ENCODE assay signal across 1 cellular context in the genomic region with DNA sequence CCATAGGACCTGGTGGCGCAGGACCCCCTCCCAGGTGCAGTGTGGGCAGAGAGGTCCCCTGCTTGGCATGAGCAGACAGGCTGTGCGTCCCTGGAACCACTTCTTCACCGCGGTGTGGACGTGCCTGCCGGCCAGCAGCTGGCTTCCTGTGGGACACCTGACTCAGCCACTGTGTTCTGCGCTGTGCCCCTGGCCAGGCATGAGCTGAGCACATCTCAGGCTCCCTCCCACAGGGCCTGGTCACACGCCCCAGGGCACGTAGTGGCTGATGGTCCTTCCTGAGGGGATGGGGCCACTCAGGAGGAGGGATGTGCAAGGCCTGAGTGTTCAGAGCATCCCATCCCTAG.
TF ChIP-seq lines count a peak whose summit lies in the region.

No MANE protein-coding gene starts in this region.

TF ChIP-seq in HepG2, 621 proteins besides CTCF, POLR2A, EP300 and RAD21 (continues in another document):
- TF ChIP-seq KDM5B (CRISPR knock-in tag; IDR thresholded peaks at IDR 0.05; ENCODE audit: borderline replicate concordance), result peak; percentile 36; the same call in 1 of the 2 replicates
- TF ChIP-seq, protein P1, sequence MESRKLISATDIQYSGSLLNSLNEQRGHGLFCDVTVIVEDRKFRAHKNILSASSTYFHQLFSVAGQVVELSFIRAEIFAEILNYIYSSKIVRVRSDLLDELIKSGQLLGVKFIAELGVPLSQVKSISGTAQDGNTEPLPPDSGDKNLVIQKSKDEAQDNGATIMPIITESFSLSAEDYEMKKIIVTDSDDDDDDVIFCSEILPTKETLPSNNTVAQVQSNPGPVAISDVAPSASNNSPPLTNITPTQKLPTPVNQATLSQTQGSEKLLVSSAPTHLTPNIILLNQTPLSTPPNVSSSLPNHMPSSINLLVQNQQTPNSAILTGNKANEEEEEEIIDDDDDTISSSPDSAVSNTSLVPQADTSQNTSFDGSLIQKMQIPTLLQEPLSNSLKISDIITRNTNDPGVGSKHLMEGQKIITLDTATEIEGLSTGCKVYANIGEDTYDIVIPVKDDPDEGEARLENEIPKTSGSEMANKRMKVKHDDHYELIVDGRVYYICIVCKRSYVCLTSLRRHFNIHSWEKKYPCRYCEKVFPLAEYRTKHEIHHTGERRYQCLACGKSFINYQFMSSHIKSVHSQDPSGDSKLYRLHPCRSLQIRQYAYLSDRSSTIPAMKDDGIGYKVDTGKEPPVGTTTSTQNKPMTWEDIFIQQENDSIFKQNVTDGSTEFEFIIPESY (CRISPR knock-in tag; IDR thresholded peaks at IDR 0.05), result 0 out of 2 replicates have a peak, but pooled peaks have one; percentile 9
- no peak for TF ChIP-seq ZNF768 (CRISPR knock-in tag; IDR thresholded peaks at IDR 0.05)
- TF ChIP-seq MAZ (IDR thresholded peaks at IDR 0.05; ENCODE audit: borderline replicate concordance, low read depth, low read length), result no peak
- no peak for TF ChIP-seq MAZ (CRISPR knock-in tag; IDR thresholded peaks at IDR 0.05; ENCODE audit: low read depth)
- TF ChIP-seq RFX3 (CRISPR knock-in tag; IDR thresholded peaks at IDR 0.05), result no peak
- no peak for TF ChIP-seq MED13 (CRISPR knock-in tag; IDR thresholded peaks at IDR 0.05)
- no peak for TF ChIP-seq ZFY (CRISPR knock-in tag; IDR thresholded peaks at IDR 0.05)
- 0 out of 2 replicates have a peak, but pooled peaks have one; percentile 27 for TF ChIP-seq NFKB2 (CRISPR knock-in tag; IDR thresholded peaks at IDR 0.05; ENCODE audit: borderline replicate concordance)
- 0 out of 2 replicates have a peak, but pooled peaks have one; percentile 68 for TF ChIP-seq ZNF776 (CRISPR knock-in tag; IDR thresholded peaks at IDR 0.05)
- no peak for TF ChIP-seq ZNF121 (CRISPR knock-in tag; IDR thresholded peaks at IDR 0.05)
- no peak for TF ChIP-seq HOXA7 (CRISPR knock-in tag; IDR thresholded peaks at IDR 0.05)
- TF ChIP-seq, protein P2, sequence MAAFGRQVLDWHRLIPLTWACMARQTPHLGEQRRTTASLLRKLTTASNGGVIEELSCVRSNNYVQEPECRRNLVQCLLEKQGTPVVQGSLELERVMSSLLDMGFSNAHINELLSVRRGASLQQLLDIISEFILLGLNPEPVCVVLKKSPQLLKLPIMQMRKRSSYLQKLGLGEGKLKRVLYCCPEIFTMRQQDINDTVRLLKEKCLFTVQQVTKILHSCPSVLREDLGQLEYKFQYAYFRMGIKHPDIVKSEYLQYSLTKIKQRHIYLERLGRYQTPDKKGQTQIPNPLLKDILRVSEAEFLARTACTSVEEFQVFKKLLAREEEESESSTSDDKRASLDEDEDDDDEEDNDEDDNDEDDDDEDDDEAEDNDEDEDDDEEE (CRISPR knock-in tag; IDR thresholded peaks at IDR 0.05), result no peak
- 0 out of 2 replicates have a peak, but pooled peaks have one; percentile 28 for TF ChIP-seq KDM2A (CRISPR knock-in tag; IDR thresholded peaks at IDR 0.05; ENCODE audit: borderline replicate concordance, low read depth)
- TF ChIP-seq ATM (IDR thresholded peaks at IDR 0.05; ENCODE audit: borderline replicate concordance), result no peak
- no peak for TF ChIP-seq KMT2A (CRISPR knock-in tag; IDR thresholded peaks at IDR 0.05)
- no peak for TF ChIP-seq ZSCAN20 (CRISPR knock-in tag; IDR thresholded peaks at IDR 0.05; ENCODE audit: borderline replicate concordance)
- TF ChIP-seq ZNF713 (CRISPR knock-in tag; IDR thresholded peaks at IDR 0.05), result no peak
- TF ChIP-seq, protein P3, sequence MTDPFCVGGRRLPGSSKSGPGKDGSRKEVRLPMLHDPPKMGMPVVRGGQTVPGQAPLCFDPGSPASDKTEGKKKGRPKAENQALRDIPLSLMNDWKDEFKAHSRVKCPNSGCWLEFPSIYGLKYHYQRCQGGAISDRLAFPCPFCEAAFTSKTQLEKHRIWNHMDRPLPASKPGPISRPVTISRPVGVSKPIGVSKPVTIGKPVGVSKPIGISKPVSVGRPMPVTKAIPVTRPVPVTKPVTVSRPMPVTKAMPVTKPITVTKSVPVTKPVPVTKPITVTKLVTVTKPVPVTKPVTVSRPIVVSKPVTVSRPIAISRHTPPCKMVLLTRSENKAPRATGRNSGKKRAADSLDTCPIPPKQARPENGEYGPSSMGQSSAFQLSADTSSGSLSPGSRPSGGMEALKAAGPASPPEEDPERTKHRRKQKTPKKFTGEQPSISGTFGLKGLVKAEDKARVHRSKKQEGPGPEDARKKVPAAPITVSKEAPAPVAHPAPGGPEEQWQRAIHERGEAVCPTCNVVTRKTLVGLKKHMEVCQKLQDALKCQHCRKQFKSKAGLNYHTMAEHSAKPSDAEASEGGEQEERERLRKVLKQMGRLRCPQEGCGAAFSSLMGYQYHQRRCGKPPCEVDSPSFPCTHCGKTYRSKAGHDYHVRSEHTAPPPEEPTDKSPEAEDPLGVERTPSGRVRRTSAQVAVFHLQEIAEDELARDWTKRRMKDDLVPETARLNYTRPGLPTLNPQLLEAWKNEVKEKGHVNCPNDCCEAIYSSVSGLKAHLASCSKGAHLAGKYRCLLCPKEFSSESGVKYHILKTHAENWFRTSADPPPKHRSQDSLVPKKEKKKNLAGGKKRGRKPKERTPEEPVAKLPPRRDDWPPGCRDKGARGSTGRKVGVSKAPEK (CRISPR knock-in tag; IDR thresholded peaks at IDR 0.05; ENCODE audit: borderline replicate concordance), result no peak
- TF ChIP-seq RBAK (CRISPR knock-in tag; IDR thresholded peaks at IDR 0.05), result no peak
- no peak for TF ChIP-seq ZNF160 (CRISPR knock-in tag; IDR thresholded peaks at IDR 0.05)
- TF ChIP-seq ZNF879 (CRISPR knock-in tag; IDR thresholded peaks at IDR 0.05), result no peak
- TF ChIP-seq, protein P4, sequence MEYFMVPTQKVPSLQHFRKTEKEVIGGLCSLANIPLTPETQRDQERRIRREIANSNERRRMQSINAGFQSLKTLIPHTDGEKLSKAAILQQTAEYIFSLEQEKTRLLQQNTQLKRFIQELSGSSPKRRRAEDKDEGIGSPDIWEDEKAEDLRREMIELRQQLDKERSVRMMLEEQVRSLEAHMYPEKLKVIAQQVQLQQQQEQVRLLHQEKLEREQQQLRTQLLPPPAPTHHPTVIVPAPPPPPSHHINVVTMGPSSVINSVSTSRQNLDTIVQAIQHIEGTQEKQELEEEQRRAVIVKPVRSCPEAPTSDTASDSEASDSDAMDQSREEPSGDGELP (IDR thresholded peaks at IDR 0.05; ENCODE audit: borderline replicate concordance, low read depth), result no peak
- no peak; the same call in 1 of the 2 replicates for TF ChIP-seq ZNF235 (CRISPR knock-in tag; IDR thresholded peaks at IDR 0.05; ENCODE audit: borderline replicate concordance)
- TF ChIP-seq ZNF891 (CRISPR knock-in tag; IDR thresholded peaks at IDR 0.05), result no peak
- TF ChIP-seq DNMT1 (CRISPR knock-in tag; IDR thresholded peaks at IDR 0.05), result no peak
- no peak for TF ChIP-seq TOE1 (CRISPR knock-in tag; IDR thresholded peaks at IDR 0.05)
- no peak for TF ChIP-seq GZF1 (CRISPR knock-in tag; IDR thresholded peaks at IDR 0.05)
- no peak for TF ChIP-seq HES4 (CRISPR knock-in tag; IDR thresholded peaks at IDR 0.05; ENCODE audit: borderline replicate concordance)
- no peak for TF ChIP-seq ZC3H4 (CRISPR knock-in tag; IDR thresholded peaks at IDR 0.05; ENCODE audit: borderline replicate concordance)
- TF ChIP-seq, protein P5, sequence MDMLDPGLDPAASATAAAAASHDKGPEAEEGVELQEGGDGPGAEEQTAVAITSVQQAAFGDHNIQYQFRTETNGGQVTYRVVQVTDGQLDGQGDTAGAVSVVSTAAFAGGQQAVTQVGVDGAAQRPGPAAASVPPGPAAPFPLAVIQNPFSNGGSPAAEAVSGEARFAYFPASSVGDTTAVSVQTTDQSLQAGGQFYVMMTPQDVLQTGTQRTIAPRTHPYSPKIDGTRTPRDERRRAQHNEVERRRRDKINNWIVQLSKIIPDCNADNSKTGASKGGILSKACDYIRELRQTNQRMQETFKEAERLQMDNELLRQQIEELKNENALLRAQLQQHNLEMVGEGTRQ (IDR thresholded peaks at IDR 0.05; ENCODE audit: low read depth, low read length), result no peak
- TF ChIP-seq, protein P5 (CRISPR knock-in tag; IDR thresholded peaks at IDR 0.05; ENCODE audit: borderline replicate concordance), result no peak
- no peak for TF ChIP-seq ZNF781 (CRISPR knock-in tag; IDR thresholded peaks at IDR 0.05; ENCODE audit: borderline replicate concordance, not compliant biosample characterization)
- TF ChIP-seq, protein P6, sequence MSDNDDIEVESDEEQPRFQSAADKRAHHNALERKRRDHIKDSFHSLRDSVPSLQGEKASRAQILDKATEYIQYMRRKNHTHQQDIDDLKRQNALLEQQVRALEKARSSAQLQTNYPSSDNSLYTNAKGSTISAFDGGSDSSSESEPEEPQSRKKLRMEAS (IDR thresholded peaks at IDR 0.05), result no peak
- TF ChIP-seq EED (CRISPR knock-in tag; IDR thresholded peaks at IDR 0.05), result no peak
- TF ChIP-seq, protein P7, sequence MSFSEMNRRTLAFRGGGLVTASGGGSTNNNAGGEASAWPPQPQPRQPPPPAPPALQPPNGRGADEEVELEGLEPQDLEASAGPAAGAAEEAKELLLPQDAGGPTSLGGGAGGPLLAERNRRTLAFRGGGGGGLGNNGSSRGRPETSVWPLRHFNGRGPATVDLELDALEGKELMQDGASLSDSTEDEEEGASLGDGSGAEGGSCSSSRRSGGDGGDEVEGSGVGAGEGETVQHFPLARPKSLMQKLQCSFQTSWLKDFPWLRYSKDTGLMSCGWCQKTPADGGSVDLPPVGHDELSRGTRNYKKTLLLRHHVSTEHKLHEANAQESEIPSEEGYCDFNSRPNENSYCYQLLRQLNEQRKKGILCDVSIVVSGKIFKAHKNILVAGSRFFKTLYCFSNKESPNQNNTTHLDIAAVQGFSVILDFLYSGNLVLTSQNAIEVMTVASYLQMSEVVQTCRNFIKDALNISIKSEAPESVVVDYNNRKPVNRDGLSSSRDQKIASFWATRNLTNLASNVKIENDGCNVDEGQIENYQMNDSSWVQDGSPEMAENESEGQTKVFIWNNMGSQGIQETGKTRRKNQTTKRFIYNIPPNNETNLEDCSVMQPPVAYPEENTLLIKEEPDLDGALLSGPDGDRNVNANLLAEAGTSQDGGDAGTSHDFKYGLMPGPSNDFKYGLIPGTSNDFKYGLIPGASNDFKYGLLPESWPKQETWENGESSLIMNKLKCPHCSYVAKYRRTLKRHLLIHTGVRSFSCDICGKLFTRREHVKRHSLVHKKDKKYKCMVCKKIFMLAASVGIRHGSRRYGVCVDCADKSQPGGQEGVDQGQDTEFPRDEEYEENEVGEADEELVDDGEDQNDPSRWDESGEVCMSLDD (CRISPR knock-in tag; IDR thresholded peaks at IDR 0.05; ENCODE audit: borderline replicate concordance), result no peak
- TF ChIP-seq ARNT2 (CRISPR knock-in tag; IDR thresholded peaks at IDR 0.05; ENCODE audit: low read depth), result no peak
- TF ChIP-seq ZNF562 (CRISPR knock-in tag; IDR thresholded peaks at IDR 0.05; ENCODE audit: borderline replicate concordance), result no peak
- TF ChIP-seq, protein P8, sequence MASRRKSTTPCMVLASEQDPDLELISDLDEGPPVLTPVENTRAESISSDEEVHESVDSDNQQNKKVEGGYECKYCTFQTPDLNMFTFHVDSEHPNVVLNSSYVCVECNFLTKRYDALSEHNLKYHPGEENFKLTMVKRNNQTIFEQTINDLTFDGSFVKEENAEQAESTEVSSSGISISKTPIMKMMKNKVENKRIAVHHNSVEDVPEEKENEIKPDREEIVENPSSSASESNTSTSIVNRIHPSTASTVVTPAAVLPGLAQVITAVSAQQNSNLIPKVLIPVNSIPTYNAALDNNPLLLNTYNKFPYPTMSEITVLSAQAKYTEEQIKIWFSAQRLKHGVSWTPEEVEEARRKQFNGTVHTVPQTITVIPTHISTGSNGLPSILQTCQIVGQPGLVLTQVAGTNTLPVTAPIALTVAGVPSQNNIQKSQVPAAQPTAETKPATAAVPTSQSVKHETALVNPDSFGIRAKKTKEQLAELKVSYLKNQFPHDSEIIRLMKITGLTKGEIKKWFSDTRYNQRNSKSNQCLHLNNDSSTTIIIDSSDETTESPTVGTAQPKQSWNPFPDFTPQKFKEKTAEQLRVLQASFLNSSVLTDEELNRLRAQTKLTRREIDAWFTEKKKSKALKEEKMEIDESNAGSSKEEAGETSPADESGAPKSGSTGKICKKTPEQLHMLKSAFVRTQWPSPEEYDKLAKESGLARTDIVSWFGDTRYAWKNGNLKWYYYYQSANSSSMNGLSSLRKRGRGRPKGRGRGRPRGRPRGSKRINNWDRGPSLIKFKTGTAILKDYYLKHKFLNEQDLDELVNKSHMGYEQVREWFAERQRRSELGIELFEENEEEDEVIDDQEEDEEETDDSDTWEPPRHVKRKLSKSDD (CRISPR knock-in tag; IDR thresholded peaks at IDR 0.05; ENCODE audit: low read depth), result no peak
- no peak for TF ChIP-seq SMAD3 (CRISPR knock-in tag; IDR thresholded peaks at IDR 0.05)
- TF ChIP-seq ZBTB3 (CRISPR knock-in tag; IDR thresholded peaks at IDR 0.05; ENCODE audit: borderline replicate concordance, low read depth), result no peak
- TF ChIP-seq, protein P9, sequence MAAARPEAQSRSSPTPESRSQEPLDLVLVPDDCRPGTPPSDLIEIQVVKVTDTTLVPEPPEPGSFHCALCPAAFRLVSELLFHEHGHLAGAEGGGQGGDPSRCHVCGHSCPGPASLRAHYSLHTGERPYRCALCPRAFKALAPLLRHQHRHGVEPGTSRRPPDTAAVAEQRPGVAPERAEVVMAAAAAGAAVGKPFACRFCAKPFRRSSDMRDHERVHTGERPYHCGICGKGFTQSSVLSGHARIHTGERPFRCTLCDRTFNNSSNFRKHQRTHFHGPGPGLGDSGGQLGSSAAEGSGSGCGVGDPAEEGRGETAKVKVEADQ (CRISPR knock-in tag; IDR thresholded peaks at IDR 0.05; ENCODE audit: borderline replicate concordance), result no peak
- no peak for TF ChIP-seq SMARCC2 (IDR thresholded peaks at IDR 0.05)
- no peak for TF ChIP-seq NFRKB (IDR thresholded peaks at IDR 0.05)
- TF ChIP-seq PCBP2 (optimal IDR thresholded peaks at IDR 0.05; ENCODE audit: low read depth, low read length, poor library complexity, severe bottlenecking), result no peak
- TF ChIP-seq FOXC1 (CRISPR knock-in tag; IDR thresholded peaks at IDR 0.05; ENCODE audit: borderline replicate concordance), result no peak
- TF ChIP-seq, protein P10, sequence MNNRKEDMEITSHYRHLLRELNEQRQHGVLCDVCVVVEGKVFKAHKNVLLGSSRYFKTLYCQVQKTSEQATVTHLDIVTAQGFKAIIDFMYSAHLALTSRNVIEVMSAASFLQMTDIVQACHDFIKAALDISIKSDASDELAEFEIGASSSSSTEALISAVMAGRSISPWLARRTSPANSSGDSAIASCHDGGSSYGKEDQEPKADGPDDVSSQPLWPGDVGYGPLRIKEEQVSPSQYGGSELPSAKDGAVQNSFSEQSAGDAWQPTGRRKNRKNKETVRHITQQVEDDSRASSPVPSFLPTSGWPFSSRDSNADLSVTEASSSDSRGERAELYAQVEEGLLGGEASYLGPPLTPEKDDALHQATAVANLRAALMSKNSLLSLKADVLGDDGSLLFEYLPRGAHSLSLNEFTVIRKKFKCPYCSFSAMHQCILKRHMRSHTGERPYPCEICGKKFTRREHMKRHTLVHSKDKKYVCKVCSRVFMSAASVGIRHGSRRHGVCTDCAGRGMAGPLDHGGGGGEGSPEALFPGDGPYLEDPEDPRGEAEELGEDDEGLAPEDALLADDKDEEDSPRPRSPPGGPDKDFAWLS (CRISPR knock-in tag; IDR thresholded peaks at IDR 0.05; ENCODE audit: borderline replicate concordance), result no peak
- TF ChIP-seq POGZ (CRISPR knock-in tag; IDR thresholded peaks at IDR 0.05), result 0 out of 2 replicates have a peak, but pooled peaks have one; percentile 13
- no peak for TF ChIP-seq ZNF292 (CRISPR knock-in tag; IDR thresholded peaks at IDR 0.05; ENCODE audit: borderline replicate concordance, low read depth)
